In the genomic region with DNA sequence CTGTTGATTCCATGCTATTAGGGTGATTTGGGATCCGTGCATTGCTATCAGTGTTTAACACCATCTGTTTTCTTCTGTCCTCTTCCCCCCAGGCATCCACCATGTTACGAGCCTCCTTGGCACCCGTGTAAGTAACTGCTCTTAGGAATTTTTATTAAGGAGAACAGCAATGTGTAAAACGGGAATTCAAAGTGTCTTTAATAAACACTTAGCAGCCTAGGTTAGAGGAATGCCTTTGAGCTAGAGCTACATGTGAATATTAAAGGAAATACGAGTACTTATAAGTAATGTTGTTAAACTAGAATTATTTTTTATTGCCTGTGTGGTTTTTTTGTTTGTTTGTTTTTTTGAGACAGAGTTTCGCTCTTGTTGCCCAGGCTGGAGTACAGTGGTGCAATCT, we compare ENCODE assay signal across 33 cellular contexts.
"Had no signal": no experiment of that assay in that cellular context is flagged by ENCODE, and none has a peak within 500 bp of the region (broad histone marks: within the 10 kb centered on the region; RNA-seq: fewer than 3 reads in every experiment).

No MANE protein-coding gene starts in this region.

- H3K36me3 ChIP-seq: breast epithelium, colonic mucosa had no signal

- H3K4me3 ChIP-seq: ascending aorta, breast epithelium, cardiac muscle cell, colonic mucosa, esophagus squamous epithelium, gastroesophageal sphincter, heart right ventricle had no signal

- H3K4me1 ChIP-seq: ascending aorta, breast epithelium, esophagus squamous epithelium, gastroesophageal sphincter had no signal

- H3K27me3 ChIP-seq: ascending aorta, breast epithelium, cardiac muscle cell, colonic mucosa, esophagus squamous epithelium, gastroesophageal sphincter, heart right ventricle had no signal

- H3K27ac Mint-ChIP-seq: activated CD4-positive, alpha-beta memory T cell treated with anti-CD3 and anti-CD28 coated beads for 36 hours; activated CD4-positive, alpha-beta T cell treated with anti-CD3 and anti-CD28 coated beads for 36 hours; activated CD4-positive, alpha-beta T cell treated with anti-CD3 and anti-CD28 coated beads, Interleukin-2, amount 10 ng/mL, durations not matched to agents 24 days and 14 days; activated CD8-positive, alpha-beta memory T cell treated with anti-CD3 and anti-CD28 coated beads, Interleukin-2, amount 10 ng/mL, durations not matched to agents 7 days and 5 days; activated CD8-positive, alpha-beta T cell treated with anti-CD3 and anti-CD28 coated beads, Interleukin-2, amount 10 ng/mL, durations not matched to agents 7 days and 5 days; activated naive CD4-positive, alpha-beta T cell treated with anti-CD3 and anti-CD28 coated beads for 36 hours; activated naive CD4-positive, alpha-beta T cell treated with anti-CD3 and anti-CD28 coated beads, Interleukin-2, amount 50 U/mL, for 24 hours; activated naive CD8-positive, alpha-beta T cell treated with anti-CD3 and anti-CD28 coated beads for 36 hours; activated T-helper 1 cell treated with anti-CD3 and anti-CD28 coated beads, Interleukin-12 subunit alpha, Interleukin-12 subunit beta, Interleukin-2, Interleukin-4 antibody, amounts not matched to agents 30 ng/mL and 10 ng/mL and 1 ng/mL, durations not matched to agents 14 hours and 24 hours and 36 hours; activated T-helper 2 cell treated with anti-CD3 and anti-CD28 coated beads, Interferon-gamma antibody, Interleukin-2, Interleukin-4, amounts not matched to agents 10 μg/mL and 5 μg/mL and 100 μg/mL, durations not matched to agents 14 hours and 24 hours and 36 hours; T-helper 17 cell; T-helper 2 cell treated with Interferon-gamma antibody and Interleukin-4, amounts not matched to agents 5 μg/mL and 100 μg/mL, for 36 hours had no signal

- H3K36me3 Mint-ChIP-seq: activated CD4-positive, alpha-beta memory T cell treated with anti-CD3 and anti-CD28 coated beads for 36 hours; activated CD8-positive, alpha-beta memory T cell treated with anti-CD3 and anti-CD28 coated beads, Interleukin-2, amount 10 ng/mL, durations not matched to agents 7 days and 5 days; activated naive CD4-positive, alpha-beta T cell treated with anti-CD3 and anti-CD28 coated beads, Interleukin-2, amount 50 U/mL, for 24 hours; activated naive CD8-positive, alpha-beta T cell treated with anti-CD3 and anti-CD28 coated beads for 36 hours had no signal

- H3K27ac ChIP-seq: ascending aorta, breast epithelium, cardiac muscle cell, colonic mucosa, epithelial cell of prostate, esophagus squamous epithelium, gastroesophageal sphincter, heart right ventricle, WERI-Rb-1 had no signal

- H3K9me3 Mint-ChIP-seq: activated CD4-positive, alpha-beta memory T cell treated with anti-CD3 and anti-CD28 coated beads for 36 hours; activated CD4-positive, alpha-beta T cell treated with anti-CD3 and anti-CD28 coated beads, Interleukin-2, amount 10 ng/mL, durations not matched to agents 24 days and 14 days; activated naive CD4-positive, alpha-beta T cell treated with anti-CD3 and anti-CD28 coated beads for 36 hours; activated naive CD4-positive, alpha-beta T cell treated with anti-CD3 and anti-CD28 coated beads, Interleukin-2, amount 50 U/mL, for 24 hours; activated naive CD8-positive, alpha-beta T cell treated with anti-CD3 and anti-CD28 coated beads for 36 hours; activated T-helper 1 cell treated with anti-CD3 and anti-CD28 coated beads, Interleukin-12 subunit alpha, Interleukin-12 subunit beta, Interleukin-2, Interleukin-4 antibody, amounts not matched to agents 30 ng/mL and 10 ng/mL and 1 ng/mL, durations not matched to agents 14 hours and 24 hours and 36 hours; activated T-helper 2 cell treated with anti-CD3 and anti-CD28 coated beads, Interferon-gamma antibody, Interleukin-2, Interleukin-4, amounts not matched to agents 10 μg/mL and 5 μg/mL and 100 μg/mL, durations not matched to agents 14 hours and 24 hours and 36 hours; brain; T-helper 2 cell treated with Interferon-gamma antibody and Interleukin-4, amounts not matched to agents 5 μg/mL and 100 μg/mL, for 36 hours had no signal

- H3K27me3 Mint-ChIP-seq: activated CD4-positive, alpha-beta memory T cell treated with anti-CD3 and anti-CD28 coated beads for 36 hours; activated naive CD4-positive, alpha-beta T cell treated with anti-CD3 and anti-CD28 coated beads, Interleukin-2, amount 50 U/mL, for 24 hours; brain had no signal

- H3K4me3 Mint-ChIP-seq: activated CD4-positive, alpha-beta memory T cell treated with anti-CD3 and anti-CD28 coated beads for 36 hours; activated CD4-positive, alpha-beta T cell treated with anti-CD3 and anti-CD28 coated beads for 36 hours; activated CD4-positive, alpha-beta T cell treated with anti-CD3 and anti-CD28 coated beads, Interleukin-2, amount 10 ng/mL, durations not matched to agents 24 days and 14 days; activated CD8-positive, alpha-beta memory T cell treated with anti-CD3 and anti-CD28 coated beads, Interleukin-2, amount 10 ng/mL, durations not matched to agents 7 days and 5 days; activated CD8-positive, alpha-beta T cell treated with anti-CD3 and anti-CD28 coated beads, Interleukin-2, amount 10 ng/mL, durations not matched to agents 7 days and 5 days; activated naive CD4-positive, alpha-beta T cell treated with anti-CD3 and anti-CD28 coated beads for 36 hours; activated naive CD4-positive, alpha-beta T cell treated with anti-CD3 and anti-CD28 coated beads, Interleukin-2, amount 50 U/mL, for 24 hours; activated naive CD8-positive, alpha-beta T cell treated with anti-CD3 and anti-CD28 coated beads for 36 hours; activated T-helper 1 cell treated with anti-CD3 and anti-CD28 coated beads, Interleukin-12 subunit alpha, Interleukin-12 subunit beta, Interleukin-2, Interleukin-4 antibody, amounts not matched to agents 30 ng/mL and 10 ng/mL and 1 ng/mL, durations not matched to agents 14 hours and 24 hours and 36 hours; brain; T-helper 17 cell; T-helper 2 cell treated with Interferon-gamma antibody and Interleukin-4, amounts not matched to agents 5 μg/mL and 100 μg/mL, for 36 hours had no signal

- ATAC-seq: activated CD4-positive, alpha-beta T cell treated with anti-CD3 and anti-CD28 coated beads for 36 hours; activated CD8-positive, alpha-beta memory T cell treated with anti-CD3 and anti-CD28 coated beads, Interleukin-2, amount 10 ng/mL, durations not matched to agents 7 days and 5 days; activated CD8-positive, alpha-beta T cell treated with anti-CD3 and anti-CD28 coated beads, Interleukin-2, amount 10 ng/mL, durations not matched to agents 7 days and 5 days; gastroesophageal sphincter; heart right ventricle; T-helper 17 cell had no signal

- H3K4me1 Mint-ChIP-seq: brain had no signal

- DNase-seq: activated CD4-positive, alpha-beta memory T cell treated with anti-CD3 and anti-CD28 coated beads for 36 hours; activated CD4-positive, alpha-beta T cell treated with anti-CD3 and anti-CD28 coated beads for 36 hours; activated CD4-positive, alpha-beta T cell treated with anti-CD3 and anti-CD28 coated beads, Interleukin-2, amount 10 ng/mL, durations not matched to agents 24 days and 14 days; activated CD4-positive, CD25-positive, alpha-beta regulatory T cell; activated CD4-positive, CD25-positive, alpha-beta regulatory T cell treated with anti-CD3 and anti-CD28 coated beads, Interleukin-2, amount 50 U/mL, for 72 hours; activated CD8-positive, alpha-beta memory T cell treated with anti-CD3 and anti-CD28 coated beads, Interleukin-2, amount 10 ng/mL, durations not matched to agents 7 days and 5 days; activated CD8-positive, alpha-beta memory T cell treated with anti-CD3 and anti-CD28 coated beads, Interleukin-2, amount 50 U/mL, for 4 hours; activated CD8-positive, alpha-beta T cell treated with anti-CD3 and anti-CD28 coated beads, Interleukin-2, amount 10 ng/mL, durations not matched to agents 7 days and 5 days; activated effector memory CD4-positive, alpha-beta T cell treated with anti-CD3 and anti-CD28 coated beads, Interleukin-2, amount 50 U/mL, for 16 hours; activated naive CD4-positive, alpha-beta T cell treated with anti-CD3 and anti-CD28 coated beads for 36 hours; activated naive CD8-positive, alpha-beta T cell treated with anti-CD3 and anti-CD28 coated beads for 36 hours; activated T-cell treated with anti-CD3 and anti-CD28 coated beads, Interleukin-2, amount 50 U/mL, for 1 hour; activated T-cell treated with anti-CD3 and anti-CD28 coated beads, Interleukin-2, amount 50 U/mL, for 48 hours; central memory CD4-positive, alpha-beta T cell; cerebellar nuclear complex; colonic mucosa; effector CD8-positive, alpha-beta T cell; esophagus squamous epithelium; foreskin melanocyte; heart right ventricle; T-helper 17 cell; T1000; WERI-Rb-1 had no signal

- H3K9me3 ChIP-seq: ascending aorta, breast epithelium, colonic mucosa, esophagus squamous epithelium, gastroesophageal sphincter, heart right ventricle had no signal
